In genomic region chr3:128317698-128318231, GRCh38 we compare ENCODE assay signal across 16 cellular contexts.
A peak's percentile ranks its signal among the peaks of the same experiment; 100 is the strongest.
DNase-seq lines count a peak whose midpoint lies in the region; ATAC-seq and TF ChIP-seq lines count a peak whose summit lies in the region.
"Had no signal": no experiment of that assay in that cellular context is flagged by ENCODE, and none has a peak within 500 bp of the region (broad histone marks: within the 10 kb centered on the region; RNA-seq: fewer than 3 reads in every experiment).

No MANE protein-coding gene starts in this region.

- peak overlapping the region in 1 of 2 experiments; percentile 98; a peak in 2 of 4 replicates for H3K27ac ChIP-seq in SK-N-SH (ENCODE audit: low read depth in 2 of 2, low read length in 1 of 2)
- H3K27ac ChIP-seq in sigmoid colon: no peak overlapping the region
- H3K27ac ChIP-seq: transverse colon had no signal

- no peak overlapping the region for H2AFZ ChIP-seq in SK-N-SH (ENCODE audit: low read depth)

- H3K9me2 ChIP-seq in SK-N-SH: no peaks in the 10 kb centered on the region

- POLR2A ChIA-PET in activated CD8-positive, alpha-beta T cell treated with anti-CD3 and anti-CD28 coated beads for 36 hours (lab: Charles Lee): interaction anchor here (0.6 to 0.9 kb wide), 2 partner anchors 18 to 21 kb away, joined by 3 read pairs; no protein-coding TSS in a partner anchor
- POLR2A ChIA-PET in activated CD8-positive, alpha-beta T cell treated with anti-CD3 and anti-CD28 coated beads, Interleukin-2, amount 10 ng/mL, durations not matched to agents 7 days and 5 days (lab: Charles Lee): no interaction called here
- POLR2A ChIA-PET in SK-N-SH (lab: Yijun Ruan, JAX) (interaction anchor here (0.6 to 1.9 kb wide), 6 partner anchors 75 to 151 kb away, joined by 3 to 8 read pairs (median 4); no protein-coding TSS in a partner anchor), HEK293T (lab: Yijun Ruan, JAX) (no interaction called here)

- WGBS in SK-N-SH (ENCODE audit: low lambda C conversion rate): 95% methylated on average over 5 of the region's 8 CpGs
- 95 to 96% methylated on average over 8 of the region's 8 CpGs for WGBS in sigmoid colon, 2 donors

- no peak overlapping the region for H3K4me3 Mint-ChIP-seq in activated CD8-positive, alpha-beta T cell treated with anti-CD3 and anti-CD28 coated beads for 36 hours
- no peak overlapping the region for H3K4me3 Mint-ChIP-seq in activated CD8-positive, alpha-beta T cell treated with anti-CD3 and anti-CD28 coated beads, Interleukin-2, amount 10 ng/mL, durations not matched to agents 7 days and 5 days
- no peak overlapping the region for H3K4me3 Mint-ChIP-seq in glutamatergic neuron (ENCODE audit: unreplicated experiment)
- H3K4me3 Mint-ChIP-seq: memory B cell had no signal

- H3K4me1 ChIP-seq in SK-N-SH (ENCODE audit: control insufficient read depth in 1 of 2, insufficient read depth in 2 of 2, low read depth in 1 of 2, low read length in 1 of 2) (peaks cover 0 to 76% of the 10 kb centered on the region in 2 experiments; a peak in 2 of 4 replicates), sigmoid colon (peaks cover 0 to 16% (median 6%) of the 10 kb centered on the region in 4 donors)

- intact Hi-C loops in activated CD8-positive, alpha-beta T cell treated with anti-CD3 and anti-CD28 coated beads for 36 hours (cut with micrococcal nuclease): no loop called here
- intact Hi-C loops in sciatic nerve (cut with DNase I): no loop called here
- intact Hi-C loops in sigmoid colon (cut with DNase I): no loop called here

- H3K36me3 Mint-ChIP-seq in activated CD8-positive, alpha-beta T cell treated with anti-CD3 and anti-CD28 coated beads for 36 hours (ENCODE audit: low read depth): peaks cover 12% of the 10 kb centered on the region
- peaks cover 2% of the 10 kb centered on the region for H3K36me3 Mint-ChIP-seq in activated CD8-positive, alpha-beta T cell treated with anti-CD3 and anti-CD28 coated beads, Interleukin-2, amount 10 ng/mL, durations not matched to agents 7 days and 5 days (ENCODE audit: low read depth)
- no peaks in the 10 kb centered on the region for H3K36me3 Mint-ChIP-seq in glutamatergic neuron (ENCODE audit: unreplicated experiment)

- TF ChIP-seq RAD21 in SK-N-SH (IDR thresholded peaks at IDR 0.05; ENCODE audit: low read length): peak; percentile 1; the same call in 1 of the 2 replicates

- no peaks in the 10 kb centered on the region for H3K27me3 ChIP-seq in SK-N-SH (ENCODE audit: insufficient read depth)
- no peaks in the 10 kb centered on the region for H3K27me3 ChIP-seq in sigmoid colon
- H3K27me3 ChIP-seq: transverse colon had no signal

- H3K4me2 ChIP-seq in SK-N-SH: no peak overlapping the region

- no peaks in the 10 kb centered on the region for H3K9me3 Mint-ChIP-seq in activated CD8-positive, alpha-beta T cell treated with anti-CD3 and anti-CD28 coated beads for 36 hours
- no peaks in the 10 kb centered on the region for H3K9me3 Mint-ChIP-seq in activated CD8-positive, alpha-beta T cell treated with anti-CD3 and anti-CD28 coated beads, Interleukin-2, amount 10 ng/mL, durations not matched to agents 7 days and 5 days (ENCODE audit: insufficient read depth)
- H3K9me3 Mint-ChIP-seq in glutamatergic neuron (ENCODE audit: unreplicated experiment): peaks cover 17% of the 10 kb centered on the region
- H3K9me3 Mint-ChIP-seq: memory B cell had no signal

- CTCF ChIA-PET in activated CD8-positive, alpha-beta T cell treated with anti-CD3 and anti-CD28 coated beads for 36 hours (lab: Charles Lee): no interaction called here
- CTCF ChIA-PET in activated CD8-positive, alpha-beta T cell treated with anti-CD3 and anti-CD28 coated beads, Interleukin-2, amount 10 ng/mL, durations not matched to agents 7 days and 5 days (lab: Charles Lee): no interaction called here
- CTCF ChIA-PET in SK-N-SH (lab: Yijun Ruan, JAX) (interaction anchor here (0.7 to 5.3 kb wide), 20 partner anchors 10 to 267 kb away, joined by 3 to 35 read pairs (median 4); no protein-coding TSS in a partner anchor), HEK293T (lab: Yijun Ruan, JAX) (no interaction called here)

- peak overlapping the region; percentile 56 for H3K27ac Mint-ChIP-seq in activated CD8-positive, alpha-beta T cell treated with anti-CD3 and anti-CD28 coated beads for 36 hours
- H3K27ac Mint-ChIP-seq in activated CD8-positive, alpha-beta T cell treated with anti-CD3 and anti-CD28 coated beads, Interleukin-2, amount 10 ng/mL, durations not matched to agents 7 days and 5 days: no peak overlapping the region
- peak overlapping the region; percentile 75 for H3K27ac Mint-ChIP-seq in glutamatergic neuron (ENCODE audit: unreplicated experiment)
- H3K27ac Mint-ChIP-seq: memory B cell, progenitor cell of endocrine pancreas had no signal

- H4K20me1 ChIP-seq in SK-N-SH (ENCODE audit: insufficient read depth): no peaks in the 10 kb centered on the region

- DNase-seq in activated CD8-positive, alpha-beta T cell treated with anti-CD3 and anti-CD28 coated beads for 36 hours: no peak
- no peak for DNase-seq in activated CD8-positive, alpha-beta T cell treated with anti-CD3 and anti-CD28 coated beads, Interleukin-2, amount 10 ng/mL, durations not matched to agents 7 days and 5 days
- DNase-seq in SK-N-SH (peak; percentile 62), glutamatergic neuron (peak; percentile 53), sciatic nerve (ENCODE audit: low spot score) (peak; percentile 52), sigmoid colon (no peak), HEK293T (ENCODE audit: extremely low spot score) (no peak)
- DNase-seq: amniotic stem cell, DMS79 treated with DMSO at 0.1 percent for 48 hours, NCI-H1436 treated with DMSO at 0.1 percent for 48 hours, NCI-H510A treated with DMSO at 0.1 percent for 48 hours, transverse colon had no signal

- H3K36me3 ChIP-seq in SK-N-SH (replicated peaks in 1 of 2; ENCODE audit: control insufficient read depth in 1 of 2, insufficient read depth in 2 of 2, low read length in 1 of 2): peaks cover 0 to 2% of the 10 kb centered on the region in 2 experiments
- H3K36me3 ChIP-seq in sigmoid colon: peaks cover 0 to 8% (median 0%) of the 10 kb centered on the region in 4 donors
- H3K36me3 ChIP-seq: transverse colon had no signal

- peaks cover 54% of the 10 kb centered on the region for H3K4me1 Mint-ChIP-seq in activated CD8-positive, alpha-beta T cell treated with anti-CD3 and anti-CD28 coated beads for 36 hours (ENCODE audit: low read depth)
- peaks cover 18% of the 10 kb centered on the region for H3K4me1 Mint-ChIP-seq in activated CD8-positive, alpha-beta T cell treated with anti-CD3 and anti-CD28 coated beads, Interleukin-2, amount 10 ng/mL, durations not matched to agents 7 days and 5 days (ENCODE audit: low read depth)
- peaks cover 31% of the 10 kb centered on the region for H3K4me1 Mint-ChIP-seq in glutamatergic neuron (ENCODE audit: low read depth, unreplicated experiment)
- H3K4me1 Mint-ChIP-seq: memory B cell had no signal

- ATAC-seq in activated CD8-positive, alpha-beta T cell treated with anti-CD3 and anti-CD28 coated beads for 36 hours: no peak
- ATAC-seq in activated CD8-positive, alpha-beta T cell treated with anti-CD3 and anti-CD28 coated beads, Interleukin-2, amount 10 ng/mL, durations not matched to agents 7 days and 5 days: no peak
- ATAC-seq in sciatic nerve (peak; percentile 5), HG02642 (IDR thresholded peaks at IDR 0.05; ENCODE audit: poor library complexity, unreplicated experiment) (no peak)
- ATAC-seq: GM12878 had no signal

- H3K9me3 ChIP-seq in SK-N-SH: no peaks in the 10 kb centered on the region
- H3K9me3 ChIP-seq in sigmoid colon: no peaks in the 10 kb centered on the region
- H3K9me3 ChIP-seq: transverse colon had no signal

- TF ChIP-seq EP300 in SK-N-SH (IDR thresholded peaks at IDR 0.05; ENCODE audit: borderline replicate concordance in 1 of 2, low read depth in 1 of 2, low read length in 1 of 2) (no peak), sigmoid colon (IDR thresholded peaks at IDR 0.05) (no peak)

- no peaks in the 10 kb centered on the region for H3K79me2 ChIP-seq in SK-N-SH (ENCODE audit: insufficient read depth)

- TF ChIP-seq POLR2A in sigmoid colon (IDR thresholded peaks at IDR 0.05): no peak

- H3F3A ChIP-seq in SK-N-SH (replicated peaks; ENCODE audit: insufficient read depth): no peaks in the 10 kb centered on the region

- no peak for TF ChIP-seq CTCF in activated CD8-positive, alpha-beta T cell treated with anti-CD3 and anti-CD28 coated beads for 36 hours (IDR thresholded peaks at IDR 0.05)
- TF ChIP-seq CTCF in SK-N-SH (IDR thresholded peaks at IDR 0.05): no peak
- TF ChIP-seq CTCF in glutamatergic neuron (IDR thresholded peaks at IDR 0.05; ENCODE audit: partially characterized antibody, unreplicated experiment): no peak
- TF ChIP-seq CTCF in sigmoid colon (IDR thresholded peaks at IDR 0.05): no peak

- H3K4me3 ChIP-seq in SK-N-SH (ENCODE audit: low read depth in 2 of 2, low read length in 1 of 2) (no peak overlapping the region), sigmoid colon (no peak overlapping the region)
- H3K4me3 ChIP-seq: GM12878, transverse colon had no signal

- H3K9ac ChIP-seq in SK-N-SH: no peak overlapping the region

- no peaks in the 10 kb centered on the region for H3K27me3 Mint-ChIP-seq in activated CD8-positive, alpha-beta T cell treated with anti-CD3 and anti-CD28 coated beads for 36 hours
- no peaks in the 10 kb centered on the region for H3K27me3 Mint-ChIP-seq in activated CD8-positive, alpha-beta T cell treated with anti-CD3 and anti-CD28 coated beads, Interleukin-2, amount 10 ng/mL, durations not matched to agents 7 days and 5 days (ENCODE audit: low read depth)
- H3K27me3 Mint-ChIP-seq in glutamatergic neuron (ENCODE audit: unreplicated experiment): peaks cover 11% of the 10 kb centered on the region
- H3K27me3 Mint-ChIP-seq: memory B cell had no signal

TF ChIP-seq in SK-N-SH, 30 proteins besides CTCF, POLR2A, EP300 and RAD21 (continues in another document):
- no peak for TF ChIP-seq IRF3 (IDR thresholded peaks at IDR 0.05; ENCODE audit: low read depth, low read length)

TF ChIP-seq in HEK293T, 16 proteins besides CTCF, POLR2A, EP300 and RAD21 (continues in another document):
- TF ChIP-seq FOXK2 (IDR thresholded peaks at IDR 0.05): no peak
- TF ChIP-seq L3MBTL2 (conservative IDR thresholded peaks at IDR 0.05): no peak
- TF ChIP-seq SUZ12 (IDR thresholded peaks at IDR 0.05): no peak
- TF ChIP-seq SP1 (IDR thresholded peaks at IDR 0.05): no peak
- no peak for TF ChIP-seq ELF4 (IDR thresholded peaks at IDR 0.05)
- no peak for TF ChIP-seq PKNOX1 (IDR thresholded peaks at IDR 0.05)
- TF ChIP-seq ARNT (IDR thresholded peaks at IDR 0.05): no peak
- no peak for TF ChIP-seq HDGF (IDR thresholded peaks at IDR 0.05; ENCODE audit: borderline replicate concordance)
- no peak for TF ChIP-seq TARDBP (IDR thresholded peaks at IDR 0.05)

Comparison
In these comparisons a context has a peak if more than half of its experiments do, and no peak if none do; other contexts are left out.
1. POLR2A ChIA-PET loops: an anchor here in activated CD8-positive, alpha-beta T cell treated with anti-CD3 and anti-CD28 coated beads for 36 hours (0.6 to 0.9 kb wide) and SK-N-SH (0.6 to 1.9 kb wide); none called in activated CD8-positive, alpha-beta T cell treated with anti-CD3 and anti-CD28 coated beads, Interleukin-2, amount 10 ng/mL, durations not matched to agents 7 days and 5 days and HEK293T.
2. DNase-seq: peak in SK-N-SH (single experiment), glutamatergic neuron (single experiment) and sciatic nerve (single experiment); none in activated CD8-positive, alpha-beta T cell treated with anti-CD3 and anti-CD28 coated beads for 36 hours (single experiment), activated CD8-positive, alpha-beta T cell treated with anti-CD3 and anti-CD28 coated beads, Interleukin-2, amount 10 ng/mL, durations not matched to agents 7 days and 5 days (single experiment), sigmoid colon (single experiment) and HEK293T (single experiment).